Comparison of ENCODE assay signal across 10 cellular contexts in genomic region chr2:102226171-102226570, GRCh38. TPM values are rescaled to one million over a fixed set of nuclear protein-coding genes. Genes with fewer than 3 reads are reported as not detected.
A peak's percentile ranks its signal among the peaks of the same experiment; 100 is the strongest.
DNase-seq lines count a peak whose midpoint lies in the region; ATAC-seq and TF ChIP-seq lines count a peak whose summit lies in the region.
"Had no signal": no experiment of that assay in that cellular context is flagged by ENCODE, and none has a peak within 500 bp of the region (broad histone marks: within the 10 kb centered on the region; RNA-seq: fewer than 3 reads in every experiment).

No MANE protein-coding gene starts in this region.

- no peaks in the 10 kb centered on the region for H3K9me3 ChIP-seq in CD4-positive, alpha-beta memory T cell (ENCODE audit: control insufficient read depth in 1 of 2, low read length in 2 of 2)

- no peaks in the 10 kb centered on the region for H3K27me3 ChIP-seq in CD4-positive, alpha-beta memory T cell (ENCODE audit: insufficient read depth, low read length)
- no peaks in the 10 kb centered on the region for H3K27me3 ChIP-seq in rectal smooth muscle tissue (ENCODE audit: control insufficient read depth, insufficient read depth, low read length)

- peaks cover 20% of the 10 kb centered on the region for H3K4me1 ChIP-seq in CD4-positive, alpha-beta memory T cell (ENCODE audit: insufficient read depth, low read length)
- peaks cover 16% of the 10 kb centered on the region for H3K4me1 ChIP-seq in rectal smooth muscle tissue (ENCODE audit: control insufficient read depth, insufficient read depth, low read length)

- H3K27ac Mint-ChIP-seq in CD4-positive, alpha-beta memory T cell: peak overlapping the region in 5 of 7 donors; percentile 12 to 83 (median 66)
- H3K27ac Mint-ChIP-seq in endothelial cell (ENCODE audit: unreplicated experiment): peak overlapping the region; percentile 13

- H3K4me3 ChIP-seq in CD4-positive, alpha-beta memory T cell (ENCODE audit: low read length in 2 of 2): no peak overlapping the region
- H3K4me3 ChIP-seq in rectal smooth muscle tissue (ENCODE audit: low read length): no peak overlapping the region

- POLR2A ChIA-PET in CD4-positive, alpha-beta memory T cell (lab: Charles Lee; ENCODE audit: partially characterized antibody): interaction anchor here (1.0 kb wide), 1 partner anchor 26 kb away, joined by 3 read pairs; no protein-coding TSS in a partner anchor

- peaks cover 7 to 18% (median 12%) of the 10 kb centered on the region in 4 donors for H3K4me1 Mint-ChIP-seq in CD4-positive, alpha-beta memory T cell
- peaks cover 26% of the 10 kb centered on the region for H3K4me1 Mint-ChIP-seq in endothelial cell (ENCODE audit: unreplicated experiment)

- H3K27ac ChIP-seq in CD4-positive, alpha-beta memory T cell (ENCODE audit: low read depth, low read length): no peak overlapping the region
- peak overlapping the region; percentile 96 for H3K27ac ChIP-seq in VCaP
- H3K27ac ChIP-seq in rectal smooth muscle tissue (ENCODE audit: low read depth, low read length): peak overlapping the region; percentile 94

- H3K9ac ChIP-seq in rectal smooth muscle tissue (ENCODE audit: low read length): no peak overlapping the region

- H3K36me3 ChIP-seq in CD4-positive, alpha-beta memory T cell (ENCODE audit: insufficient read depth, low read length): no peaks in the 10 kb centered on the region
- H3K36me3 ChIP-seq in rectal smooth muscle tissue (ENCODE audit: control insufficient read depth, insufficient read depth, low read length): no peaks in the 10 kb centered on the region

- H3K9me3 Mint-ChIP-seq in CD4-positive, alpha-beta memory T cell: peaks cover 0 to 3% (median 0%) of the 10 kb centered on the region in 8 donors
- H3K9me3 Mint-ChIP-seq in endothelial cell (ENCODE audit: unreplicated experiment): no peaks in the 10 kb centered on the region

- CTCF ChIA-PET in CD4-positive, alpha-beta memory T cell (lab: Charles Lee; ENCODE audit: partially characterized antibody): interaction anchor here (0.7 to 1.3 kb wide), 3 partner anchors 9 to 25 kb away, joined by 3 to 5 read pairs (median 5); no protein-coding TSS in a partner anchor

- TF ChIP-seq CTCF in VCaP (conservative IDR thresholded peaks at IDR 0.05): no peak
- no peak for TF ChIP-seq CTCF in endothelial cell (IDR thresholded peaks at IDR 0.05; ENCODE audit: unreplicated experiment)

- intact Hi-C loops in CD4-positive, alpha-beta memory T cell (cut with micrococcal nuclease): no loop called here

- no peak for ATAC-seq in HG02571 (IDR thresholded peaks at IDR 0.05; ENCODE audit: unreplicated experiment)

- no peaks in the 10 kb centered on the region for H3K27me3 Mint-ChIP-seq in CD4-positive, alpha-beta memory T cell
- peaks cover 2% of the 10 kb centered on the region for H3K27me3 Mint-ChIP-seq in endothelial cell (ENCODE audit: unreplicated experiment)

- no peak for DNase-seq in CD4-positive, alpha-beta memory T cell
- DNase-seq in endothelial cell (ENCODE audit: low spot score) (no peak), cerebellum (ENCODE audit: low spot score) (no peak), SHP77 (lab: John Stamatoyannopoulos, UW) (no peak), NCI-H1694 treated with DMSO at 0.1 percent for 48 hours (lab: John Stamatoyannopoulos, UW) (no peak)
- DNase-seq: NCI-H446 treated with DMSO at 0.1 percent for 48 hours had no signal

- no peak overlapping the region for H3K4me3 Mint-ChIP-seq in CD4-positive, alpha-beta memory T cell
- H3K4me3 Mint-ChIP-seq in endothelial cell (ENCODE audit: unreplicated experiment): no peak overlapping the region

- H3K36me3 Mint-ChIP-seq in CD4-positive, alpha-beta memory T cell: no peaks in the 10 kb centered on the region
- no peaks in the 10 kb centered on the region for H3K36me3 Mint-ChIP-seq in endothelial cell (ENCODE audit: low read depth, unreplicated experiment)

RNA-seq across cellular contexts. Expression of gene IL1RL2, which starts 39.3 kb away (rescaled TPM):
- under 1 TPM in 1 of 2 experiments, not detected in 1; 0.23 TPM for total RNA-seq in CD4-positive, alpha-beta memory T cell
- polyA plus RNA-seq in CD4-positive, alpha-beta memory T cell: not detected
- total RNA-seq in endothelial cell (ENCODE audit: unreplicated experiment): not detected
- 0.73 TPM for total RNA-seq in cerebellum
- total RNA-seq: Daoy had no signal
